Comparison of ENCODE assay signal across 12 cellular contexts in genomic region chr16:53087101-53087500, GRCh38. TPM values are rescaled to one million over a fixed set of nuclear protein-coding genes. Genes with fewer than 3 reads are reported as not detected.
A peak's percentile ranks its signal among the peaks of the same experiment; 100 is the strongest.
DNase-seq lines count a peak whose midpoint lies in the region; ATAC-seq and TF ChIP-seq lines count a peak whose summit lies in the region.
"Had no signal": no experiment of that assay in that cellular context is flagged by ENCODE, and none has a peak within 500 bp of the region (broad histone marks: within the 10 kb centered on the region; RNA-seq: fewer than 3 reads in every experiment).

No MANE protein-coding gene starts in this region.

- H3K9me3 ChIP-seq in heart right ventricle = no peaks in the 10 kb centered on the region
- H3K9me3 ChIP-seq in upper lobe of right lung = no peaks in the 10 kb centered on the region
- H3K9me3 ChIP-seq: esophagus muscularis mucosa had no signal

- intact Hi-C loops in heart right ventricle (cut with DNase I) = no loop called here
- intact Hi-C loops in left cardiac atrium (cut with DNase I) = no loop called here
- intact Hi-C loops in activated B cell treated with CpG ODN at 0.5 μM for 24 hours (cut with micrococcal nuclease) = no loop called here
- intact Hi-C loops in upper lobe of right lung (cut with DNase I) = no loop called here
- intact Hi-C loops in activated T-helper 2 cell treated with anti-CD3 and anti-CD28 coated beads, Interferon-gamma antibody, Interleukin-2, Interleukin-4, amounts not matched to agents 10 μg/mL and 5 μg/mL and 100 μg/mL, durations not matched to agents 14 hours and 24 hours and 36 hours (cut with micrococcal nuclease) = no loop called here

- H3K4me3 Mint-ChIP-seq in activated B cell treated with CpG ODN at 0.5 μM for 24 hours = no peak overlapping the region
- peak overlapping the region; percentile 21 for H3K4me3 Mint-ChIP-seq in glutamatergic neuron (ENCODE audit: unreplicated experiment)
- no peak overlapping the region for H3K4me3 Mint-ChIP-seq in activated T-helper 2 cell treated with anti-CD3 and anti-CD28 coated beads, Interferon-gamma antibody, Interleukin-2, Interleukin-4, amounts not matched to agents 10 μg/mL and 5 μg/mL and 100 μg/mL, durations not matched to agents 14 hours and 24 hours and 36 hours (ENCODE audit: low read depth)
- H3K4me3 Mint-ChIP-seq in activated T-cell treated with anti-CD3 and anti-CD28 coated beads, Interleukin-2, amount 50 U/mL, for 72 hours = no peak overlapping the region

- H3K27ac Mint-ChIP-seq in activated B cell treated with CpG ODN at 0.5 μM for 24 hours (peak overlapping the region; percentile 7), glutamatergic neuron (ENCODE audit: unreplicated experiment) (peak overlapping the region; percentile 98)
- H3K27ac Mint-ChIP-seq in activated T-helper 2 cell treated with anti-CD3 and anti-CD28 coated beads, Interferon-gamma antibody, Interleukin-2, Interleukin-4, amounts not matched to agents 10 μg/mL and 5 μg/mL and 100 μg/mL, durations not matched to agents 14 hours and 24 hours and 36 hours = no peak overlapping the region
- no peak overlapping the region for H3K27ac Mint-ChIP-seq in activated T-cell treated with anti-CD3 and anti-CD28 coated beads, Interleukin-2, amount 50 U/mL, for 72 hours

- H3K27me3 ChIP-seq in heart right ventricle (no peaks in the 10 kb centered on the region), upper lobe of right lung (no peaks in the 10 kb centered on the region)
- H3K27me3 ChIP-seq: esophagus muscularis mucosa had no signal

- WGBS in heart right ventricle, 2 donors = 63 to 81% methylated on average over 3 of the region's 3 CpGs

- H3K4me1 ChIP-seq in heart right ventricle (peaks cover 27 to 94% (median 79%) of the 10 kb centered on the region in 9 donors), upper lobe of right lung (peaks cover 76% of the 10 kb centered on the region)

- TF ChIP-seq CTCF in heart right ventricle (IDR thresholded peaks at IDR 0.05) (no peak), activated B cell treated with CpG ODN at 0.5 μM for 24 hours (IDR thresholded peaks at IDR 0.05) (no peak), glutamatergic neuron (IDR thresholded peaks at IDR 0.05; ENCODE audit: partially characterized antibody, unreplicated experiment) (no peak), upper lobe of right lung (IDR thresholded peaks at IDR 0.05) (no peak)

- POLR2A ChIA-PET in activated B cell treated with CpG ODN at 0.5 μM for 24 hours (lab: Charles Lee) = no interaction called here

- CTCF ChIA-PET in activated B cell treated with CpG ODN at 0.5 μM for 24 hours (lab: Charles Lee) = interaction anchor here (2.2 kb wide), 1 partner anchor 32 kb away, joined by 5 read pairs; the partner anchor contains the start of gene CHD9

- H3K27me3 Mint-ChIP-seq in activated B cell treated with CpG ODN at 0.5 μM for 24 hours (no peaks in the 10 kb centered on the region), glutamatergic neuron (ENCODE audit: unreplicated experiment) (peaks cover 22% of the 10 kb centered on the region)
- H3K27me3 Mint-ChIP-seq in activated T-helper 2 cell treated with anti-CD3 and anti-CD28 coated beads, Interferon-gamma antibody, Interleukin-2, Interleukin-4, amounts not matched to agents 10 μg/mL and 5 μg/mL and 100 μg/mL, durations not matched to agents 14 hours and 24 hours and 36 hours (ENCODE audit: low read depth) = no peaks in the 10 kb centered on the region
- no peaks in the 10 kb centered on the region for H3K27me3 Mint-ChIP-seq in activated T-cell treated with anti-CD3 and anti-CD28 coated beads, Interleukin-2, amount 50 U/mL, for 72 hours (ENCODE audit: low read depth)

- H3K36me3 Mint-ChIP-seq in activated B cell treated with CpG ODN at 0.5 μM for 24 hours (ENCODE audit: low read depth) = peaks cover 19% of the 10 kb centered on the region
- no peaks in the 10 kb centered on the region for H3K36me3 Mint-ChIP-seq in glutamatergic neuron (ENCODE audit: unreplicated experiment)
- no peaks in the 10 kb centered on the region for H3K36me3 Mint-ChIP-seq in activated T-helper 2 cell treated with anti-CD3 and anti-CD28 coated beads, Interferon-gamma antibody, Interleukin-2, Interleukin-4, amounts not matched to agents 10 μg/mL and 5 μg/mL and 100 μg/mL, durations not matched to agents 14 hours and 24 hours and 36 hours (ENCODE audit: low read depth)
- no peaks in the 10 kb centered on the region for H3K36me3 Mint-ChIP-seq in activated T-cell treated with anti-CD3 and anti-CD28 coated beads, Interleukin-2, amount 50 U/mL, for 72 hours (ENCODE audit: insufficient read depth in 2 of 2)

- DNase-seq in heart right ventricle (no peak), left cardiac atrium (no peak), activated B cell treated with CpG ODN at 0.5 μM for 24 hours (no peak), glutamatergic neuron (no peak), upper lobe of right lung (no peak)
- DNase-seq in activated T-helper 2 cell treated with anti-CD3 and anti-CD28 coated beads, Interferon-gamma antibody, Interleukin-2, Interleukin-4, amounts not matched to agents 10 μg/mL and 5 μg/mL and 100 μg/mL, durations not matched to agents 14 hours and 24 hours and 36 hours (ENCODE audit: low spot score) = no peak
- no peak for DNase-seq in activated T-cell treated with anti-CD3 and anti-CD28 coated beads, Interleukin-2, amount 50 U/mL, for 72 hours
- DNase-seq: activated CD4-positive, alpha-beta T cell treated with anti-CD3 and anti-CD28 coated beads for 1 hour; central memory CD4-positive, alpha-beta T cell; nucleus accumbens had no signal

- ATAC-seq in heart right ventricle (no peak), left cardiac atrium (no peak), activated B cell treated with CpG ODN at 0.5 μM for 24 hours (ENCODE audit: low read depth) (no peak), upper lobe of right lung (peak; percentile 15), HG03432 (IDR thresholded peaks at IDR 0.05; ENCODE audit: unreplicated experiment) (no peak)
- ATAC-seq in activated T-cell treated with anti-CD3 and anti-CD28 coated beads, Interleukin-2, amount 50 U/mL, for 72 hours (replicated peaks in 1 of 2) = no peak

- H3K27ac ChIP-seq in heart right ventricle (peak overlapping the region in 8 of 10 donors; percentile 28 to 92 (median 77)), upper lobe of right lung (no peak overlapping the region)

- H3K4me3 ChIP-seq in heart right ventricle (no peak overlapping the region), upper lobe of right lung (no peak overlapping the region)
- H3K4me3 ChIP-seq: esophagus muscularis mucosa had no signal

- H3K4me1 Mint-ChIP-seq in activated B cell treated with CpG ODN at 0.5 μM for 24 hours (peaks cover 45% of the 10 kb centered on the region), glutamatergic neuron (ENCODE audit: low read depth, unreplicated experiment) (peaks cover 75% of the 10 kb centered on the region)
- peaks cover 19% of the 10 kb centered on the region for H3K4me1 Mint-ChIP-seq in activated T-helper 2 cell treated with anti-CD3 and anti-CD28 coated beads, Interferon-gamma antibody, Interleukin-2, Interleukin-4, amounts not matched to agents 10 μg/mL and 5 μg/mL and 100 μg/mL, durations not matched to agents 14 hours and 24 hours and 36 hours (ENCODE audit: low read depth)
- peaks cover 22% of the 10 kb centered on the region for H3K4me1 Mint-ChIP-seq in activated T-cell treated with anti-CD3 and anti-CD28 coated beads, Interleukin-2, amount 50 U/mL, for 72 hours (ENCODE audit: low read depth)

- no peaks in the 10 kb centered on the region for H3K9me3 Mint-ChIP-seq in activated B cell treated with CpG ODN at 0.5 μM for 24 hours
- H3K9me3 Mint-ChIP-seq in glutamatergic neuron (ENCODE audit: unreplicated experiment) = peaks cover 21% of the 10 kb centered on the region
- no peaks in the 10 kb centered on the region for H3K9me3 Mint-ChIP-seq in activated T-helper 2 cell treated with anti-CD3 and anti-CD28 coated beads, Interferon-gamma antibody, Interleukin-2, Interleukin-4, amounts not matched to agents 10 μg/mL and 5 μg/mL and 100 μg/mL, durations not matched to agents 14 hours and 24 hours and 36 hours
- no peaks in the 10 kb centered on the region for H3K9me3 Mint-ChIP-seq in activated T-cell treated with anti-CD3 and anti-CD28 coated beads, Interleukin-2, amount 50 U/mL, for 72 hours

- H3K36me3 ChIP-seq in heart right ventricle (no peaks in the 10 kb centered on the region), upper lobe of right lung (no peaks in the 10 kb centered on the region)
- H3K36me3 ChIP-seq: esophagus muscularis mucosa had no signal

RNA-seq across cellular contexts. Expression of gene CHD9, which starts 32.3 kb away (rescaled TPM):
- total RNA-seq in heart right ventricle (10 to 100 TPM; 39.6 to 58.4 (median 45.1) TPM), left cardiac atrium (10 to 100 TPM; 44.2 to 60.3 TPM), activated B cell treated with CpG ODN at 0.5 μM for 24 hours (65.0 and 67.4 TPM in 2 replicates), glutamatergic neuron (ENCODE audit: unreplicated experiment) (120 TPM), upper lobe of right lung (81.4 TPM)
- polyA plus RNA-seq in heart right ventricle = 10 to 100 TPM in 1 of 2 donors, 1 to 10 TPM in 1; 7.0 to 15.7 TPM
- total RNA-seq in activated T-helper 2 cell treated with anti-CD3 and anti-CD28 coated beads, Interferon-gamma antibody, Interleukin-2, Interleukin-4, amounts not matched to agents 10 μg/mL and 5 μg/mL and 100 μg/mL, durations not matched to agents 14 hours and 24 hours and 36 hours = 25.0 and 27.1 TPM in 2 replicates
- total RNA-seq in activated T-cell treated with anti-CD3 and anti-CD28 coated beads, Interleukin-2, amount 50 U/mL, for 72 hours = 10 to 100 TPM; 16.7 to 17.4 TPM

RNA-seq across cellular contexts. Expression of gene CHD9NB, which starts 34.4 kb away (rescaled TPM):
- total RNA-seq in heart right ventricle = 1 to 10 TPM in 1 of 10 donors, under 1 TPM in 7, not detected in 2; 0.29 to 1.2 (median 0.51) TPM
- 1 to 10 TPM in 1 of 2 donors, under 1 TPM in 1; 0.17 to 1.5 TPM for polyA plus RNA-seq in heart right ventricle
- under 1 TPM; 0.47 to 0.94 TPM for total RNA-seq in left cardiac atrium
- total RNA-seq in activated B cell treated with CpG ODN at 0.5 μM for 24 hours = not detected in 2 replicates
- total RNA-seq in glutamatergic neuron (ENCODE audit: unreplicated experiment) = 1.8 TPM
- 1.1 TPM for total RNA-seq in upper lobe of right lung
- total RNA-seq in activated T-helper 2 cell treated with anti-CD3 and anti-CD28 coated beads, Interferon-gamma antibody, Interleukin-2, Interleukin-4, amounts not matched to agents 10 μg/mL and 5 μg/mL and 100 μg/mL, durations not matched to agents 14 hours and 24 hours and 36 hours = 0.25 and 0.32 TPM in 2 replicates
- total RNA-seq in activated T-cell treated with anti-CD3 and anti-CD28 coated beads, Interleukin-2, amount 50 U/mL, for 72 hours = under 1 TPM; 0.19 to 0.46 TPM

Comparison
In these comparisons a context has a peak if more than half of its experiments do, and no peak if none do; other contexts are left out.
1. H3K27ac Mint-ChIP-seq: peak in activated B cell treated with CpG ODN at 0.5 μM for 24 hours (single experiment) and glutamatergic neuron (single experiment); none in activated T-helper 2 cell treated with anti-CD3 and anti-CD28 coated beads, Interferon-gamma antibody, Interleukin-2, Interleukin-4, amounts not matched to agents 10 μg/mL and 5 μg/mL and 100 μg/mL, durations not matched to agents 14 hours and 24 hours and 36 hours (single experiment) and activated T-cell treated with anti-CD3 and anti-CD28 coated beads, Interleukin-2, amount 50 U/mL, for 72 hours (single experiment).